Comparison of ENCODE assay signal across 1 cellular context in genomic region chr12:7125632-7126227, GRCh38.
TF ChIP-seq lines count a peak whose summit lies in the region.

No MANE protein-coding gene starts in this region.

TF ChIP-seq in K562, 482 proteins besides CTCF, POLR2A, EP300 and RAD21 (continued from another document and continues in another):
- TF ChIP-seq CEBPZ (IDR thresholded peaks at IDR 0.05; ENCODE audit: borderline replicate concordance, low read depth, low read length): no peak
- TF ChIP-seq NR0B1 (IDR thresholded peaks at IDR 0.05; ENCODE audit: partially characterized antibody): no peak
- no peak for TF ChIP-seq BRF2 (IDR thresholded peaks at IDR 0.05; ENCODE audit: borderline replicate concordance, insufficient read depth, insufficient read length)
- TF ChIP-seq SMARCA5 (IDR thresholded peaks at IDR 0.05): 0 out of 2 replicates have a peak, but pooled peaks have one; percentile 52
- no peak for TF ChIP-seq SMAD1 (IDR thresholded peaks at IDR 0.05; ENCODE audit: low read depth, low read length, partially characterized antibody)
- no peak for TF ChIP-seq ZNF507 (tag; conservative IDR thresholded peaks at IDR 0.05)
- TF ChIP-seq ZNF41 (CRISPR knock-in tag; conservative IDR thresholded peaks at IDR 0.05): no peak
- TF ChIP-seq ZNF121 (CRISPR knock-in tag; conservative IDR thresholded peaks at IDR 0.05): peak; percentile 91
- TF ChIP-seq KHSRP (IDR thresholded peaks at IDR 0.05): no peak
- no peak for TF ChIP-seq SMARCB1 (IDR thresholded peaks at IDR 0.05; ENCODE audit: insufficient read length, low read depth)
- TF ChIP-seq SMAD4 (CRISPR knock-in tag; conservative IDR thresholded peaks at IDR 0.05): no peak
- TF ChIP-seq PREB (CRISPR knock-in tag; IDR thresholded peaks at IDR 0.05): no peak
- no peak for TF ChIP-seq POLR2G (IDR thresholded peaks at IDR 0.05; ENCODE audit: low read depth, low read length)
- no peak for TF ChIP-seq SMAD3 (CRISPR knock-in tag; conservative IDR thresholded peaks at IDR 0.05)
- TF ChIP-seq SP1 (CRISPR knock-in tag; IDR thresholded peaks at IDR 0.05): no peak
- no peak for TF ChIP-seq ZNF277 (CRISPR knock-in tag; IDR thresholded peaks at IDR 0.05; ENCODE audit: borderline replicate concordance)
- 0 out of 2 replicates have a peak, but pooled peaks have one; percentile 61 for TF ChIP-seq BCOR (IDR thresholded peaks at IDR 0.05)
- no peak for TF ChIP-seq MLLT1 (IDR thresholded peaks at IDR 0.05)
- no peak for TF ChIP-seq CEBPG (CRISPR knock-in tag; IDR thresholded peaks at IDR 0.05)
- peak in 1 of 2 experiments; percentile 53; a peak in 2 of 4 replicates for TF ChIP-seq CEBPG (tag; conservative IDR thresholded peaks at IDR 0.05 in 1 of 2, IDR thresholded peaks at IDR 0.05 in 1 of 2)
- no peak for TF ChIP-seq PTRF (tag; IDR thresholded peaks at IDR 0.05)
- no peak for TF ChIP-seq PHB2 (IDR thresholded peaks at IDR 0.05; ENCODE audit: low read depth)
- peak; percentile 82 for TF ChIP-seq PKNOX1 (IDR thresholded peaks at IDR 0.05)
- TF ChIP-seq PCBP2 (IDR thresholded peaks at IDR 0.05; ENCODE audit: low read depth, low read length, poor library complexity, severe bottlenecking): no peak
- TF ChIP-seq RBM25 (IDR thresholded peaks at IDR 0.05; ENCODE audit: low read depth, low read length, severe bottlenecking): peak; percentile 20
- no peak for TF ChIP-seq ZNF134 (CRISPR knock-in tag; conservative IDR thresholded peaks at IDR 0.05)
- no peak for TF ChIP-seq E2F1 (CRISPR knock-in tag; IDR thresholded peaks at IDR 0.05)
- TF ChIP-seq ZSCAN29 (IDR thresholded peaks at IDR 0.05): no peak
- TF ChIP-seq TFAP4 (CRISPR knock-in tag; IDR thresholded peaks at IDR 0.05; ENCODE audit: borderline replicate concordance): 0 out of 2 replicates have a peak, but pooled peaks have one; percentile 23
- no peak for TF ChIP-seq RERE (CRISPR knock-in tag; IDR thresholded peaks at IDR 0.05; ENCODE audit: borderline replicate concordance)
